Comparison of ENCODE assay signal across 1 cellular context in the genomic region with DNA sequence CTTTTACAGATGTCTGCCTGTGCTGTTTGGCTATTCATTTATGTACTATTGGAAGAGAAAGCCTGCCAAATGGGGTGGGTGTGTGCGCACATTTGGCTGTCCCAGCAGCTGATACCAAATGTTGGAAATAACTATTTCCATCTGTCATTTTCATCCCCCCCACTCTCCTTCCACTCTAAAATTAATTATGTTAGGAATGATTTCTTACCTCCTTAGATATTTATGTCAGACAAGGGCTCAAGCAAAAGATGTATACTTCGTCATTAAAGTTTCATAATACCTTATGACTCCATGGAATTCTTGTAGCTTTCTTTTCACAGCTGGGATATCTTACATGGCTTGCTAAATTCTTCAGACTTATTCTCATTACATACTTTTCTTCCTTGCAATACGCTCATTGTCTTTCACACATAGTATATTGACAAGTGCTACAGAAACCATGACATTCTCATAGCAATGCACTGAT.
TF ChIP-seq lines count a peak whose summit lies in the region.

No MANE protein-coding gene starts in this region.

TF ChIP-seq in IMR-90, 13 proteins besides CTCF, POLR2A, EP300 and RAD21:
- no peak for TF ChIP-seq CHD1 (IDR thresholded peaks at IDR 0.05; ENCODE audit: low read depth, low read length)
- no peak for TF ChIP-seq MAFK (IDR thresholded peaks at IDR 0.05; ENCODE audit: low read depth, low read length)
- TF ChIP-seq FOS (IDR thresholded peaks at IDR 0.05; ENCODE audit: low read depth, low read length), result no peak
- no peak for TF ChIP-seq SMC3 (IDR thresholded peaks at IDR 0.05; ENCODE audit: low read depth, low read length)
- TF ChIP-seq BHLHE40 (IDR thresholded peaks at IDR 0.05; ENCODE audit: low read depth, low read length), result no peak
- no peak for TF ChIP-seq RFX5 (IDR thresholded peaks at IDR 0.05; ENCODE audit: low read depth, low read length)
- TF ChIP-seq, protein P1, sequence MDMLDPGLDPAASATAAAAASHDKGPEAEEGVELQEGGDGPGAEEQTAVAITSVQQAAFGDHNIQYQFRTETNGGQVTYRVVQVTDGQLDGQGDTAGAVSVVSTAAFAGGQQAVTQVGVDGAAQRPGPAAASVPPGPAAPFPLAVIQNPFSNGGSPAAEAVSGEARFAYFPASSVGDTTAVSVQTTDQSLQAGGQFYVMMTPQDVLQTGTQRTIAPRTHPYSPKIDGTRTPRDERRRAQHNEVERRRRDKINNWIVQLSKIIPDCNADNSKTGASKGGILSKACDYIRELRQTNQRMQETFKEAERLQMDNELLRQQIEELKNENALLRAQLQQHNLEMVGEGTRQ (IDR thresholded peaks at IDR 0.05; ENCODE audit: low read depth, low read length), result no peak
- no peak for TF ChIP-seq RCOR1 (IDR thresholded peaks at IDR 0.05; ENCODE audit: insufficient replicate concordance, low read length)
- TF ChIP-seq NFE2L2 (IDR thresholded peaks at IDR 0.05; ENCODE audit: low read depth, low read length), result no peak
- TF ChIP-seq MXI1 (IDR thresholded peaks at IDR 0.05; ENCODE audit: borderline replicate concordance, low read depth, low read length), result no peak
- TF ChIP-seq, protein P2, sequence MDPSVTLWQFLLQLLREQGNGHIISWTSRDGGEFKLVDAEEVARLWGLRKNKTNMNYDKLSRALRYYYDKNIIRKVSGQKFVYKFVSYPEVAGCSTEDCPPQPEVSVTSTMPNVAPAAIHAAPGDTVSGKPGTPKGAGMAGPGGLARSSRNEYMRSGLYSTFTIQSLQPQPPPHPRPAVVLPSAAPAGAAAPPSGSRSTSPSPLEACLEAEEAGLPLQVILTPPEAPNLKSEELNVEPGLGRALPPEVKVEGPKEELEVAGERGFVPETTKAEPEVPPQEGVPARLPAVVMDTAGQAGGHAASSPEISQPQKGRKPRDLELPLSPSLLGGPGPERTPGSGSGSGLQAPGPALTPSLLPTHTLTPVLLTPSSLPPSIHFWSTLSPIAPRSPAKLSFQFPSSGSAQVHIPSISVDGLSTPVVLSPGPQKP (IDR thresholded peaks at IDR 0.05; ENCODE audit: borderline replicate concordance, low read depth, low read length), result no peak
- no peak for TF ChIP-seq MAZ (IDR thresholded peaks at IDR 0.05; ENCODE audit: borderline replicate concordance, low read depth, low read length)
- no peak for TF ChIP-seq CEBPB (IDR thresholded peaks at IDR 0.05; ENCODE audit: low read depth, low read length)
